11 cellular contexts compared by ENCODE assay signal in the genomic region with DNA sequence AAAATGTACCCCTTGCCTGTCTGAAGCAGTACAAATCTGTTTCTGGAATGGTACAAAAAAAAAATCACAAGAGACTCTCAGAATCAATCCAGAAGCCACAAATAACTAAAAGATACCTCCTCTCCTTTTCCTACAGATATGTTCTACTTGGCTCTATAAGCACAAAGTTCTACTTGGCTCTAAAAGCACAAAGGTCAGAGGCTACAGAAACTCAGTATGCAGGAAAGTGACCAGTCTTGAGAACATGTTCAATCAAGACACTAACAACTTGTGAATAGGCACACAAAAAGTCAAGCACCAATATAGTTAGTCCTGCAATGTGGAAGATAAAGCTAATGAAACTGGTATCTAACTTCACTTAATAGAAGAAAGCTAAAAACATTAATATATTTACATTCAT. TPM values are rescaled to one million over a fixed set of nuclear protein-coding genes. Genes with fewer than 3 reads are reported as not detected.
DNase-seq lines count a peak whose midpoint lies in the region; ATAC-seq and TF ChIP-seq lines count a peak whose summit lies in the region.
"Had no signal": no experiment of that assay in that cellular context is flagged by ENCODE, and none has a peak within 500 bp of the region (broad histone marks: within the 10 kb centered on the region; RNA-seq: fewer than 3 reads in every experiment).

No MANE protein-coding gene starts in this region.

- peaks cover 14% of the 10 kb centered on the region for H3K4me1 Mint-ChIP-seq in nephron

- no peaks in the 10 kb centered on the region for H3K9me3 ChIP-seq in testis

- TF ChIP-seq POLR2A in testis (IDR thresholded peaks at IDR 0.05), result no peak

- H3K4me3 ChIP-seq in choroid plexus epithelial cell (ENCODE audit: low read depth, low read length) (no peak overlapping the region), testis (no peak overlapping the region)

- peaks cover 26% of the 10 kb centered on the region for H3K9me3 Mint-ChIP-seq in nephron

- no peaks in the 10 kb centered on the region for H3K4me1 ChIP-seq in testis

- no peaks in the 10 kb centered on the region for H3K27me3 Mint-ChIP-seq in nephron (ENCODE audit: low read depth)

- H3K36me3 ChIP-seq in testis (ENCODE audit: low read depth, missing control alignments), result no peaks in the 10 kb centered on the region

- peak; percentile 66 for DNase-seq in choroid plexus epithelial cell (ENCODE audit: low read depth)
- DNase-seq in stimulated activated naive CD4-positive, alpha-beta T cell treated with Interleukin-2 at 50 U/mL for 16 hours (lab: John Stamatoyannopoulos, UW), result no peak
- no peak for DNase-seq in NCI-H526 treated with DMSO at 0.1 percent for 48 hours (lab: John Stamatoyannopoulos, UW)
- no peak for DNase-seq in testis
- DNase-seq: MV-4-11, NCI-H82 had no signal

- H3K27ac Mint-ChIP-seq in nephron, result peak overlapping the region in 2 of 3 experiments; percentile 0 to 3

- no peak overlapping the region for H3K27ac ChIP-seq in testis

- H3K27me3 ChIP-seq in testis, result no peaks in the 10 kb centered on the region

- ATAC-seq in GM18867 (IDR thresholded peaks at IDR 0.05; ENCODE audit: unreplicated experiment) (peak; percentile 31), HG02885 (IDR thresholded peaks at IDR 0.05; ENCODE audit: poor library complexity, unreplicated experiment) (peak; percentile 11), HG02798 (IDR thresholded peaks at IDR 0.05; ENCODE audit: poor library complexity, unreplicated experiment) (no peak)

- H3K36me3 Mint-ChIP-seq in nephron (ENCODE audit: low read depth), result peaks cover 78% of the 10 kb centered on the region

- TF ChIP-seq CTCF in choroid plexus epithelial cell (conservative IDR thresholded peaks at IDR 0.05; ENCODE audit: low read depth, low read length) (no peak), nephron (IDR thresholded peaks at IDR 0.05; ENCODE audit: unreplicated experiment in 3 of 3) (no peak), testis (IDR thresholded peaks at IDR 0.05) (no peak)

- intact Hi-C loops in testis (cut with DNase I; ENCODE audit: low total_unique reads), result no loop called here

- H3K4me3 Mint-ChIP-seq in nephron, result no peak overlapping the region
- H3K4me3 Mint-ChIP-seq: T-helper 1 cell treated with Interleukin-12 subunit alpha and Interleukin-12 subunit beta and Interleukin-4 antibody, amounts not matched to agents 30 μg/mL and 1 μg/mL, for 36 hours had no signal

RNA-seq across cellular contexts. Expression of gene PPP4R1, which starts 19.2 kb away (rescaled TPM):
- 100 to 1,000 TPM in 1 of 2 donors, 10 to 100 TPM in 1; 91.8 to 136 TPM for total RNA-seq in testis
- polyA plus RNA-seq in testis (ENCODE audit: insufficient read depth, low read depth, low replicate concordance), result 128 TPM
